Comparison of ENCODE assay signal across 19 cellular contexts in genomic region chr1:224622831-224623230, GRCh38. TPM values are rescaled to one million over a fixed set of nuclear protein-coding genes. Genes with fewer than 3 reads are reported as not detected.
A peak's percentile ranks its signal among the peaks of the same experiment; 100 is the strongest.
DNase-seq lines count a peak whose midpoint lies in the region; ATAC-seq and TF ChIP-seq lines count a peak whose summit lies in the region.
"Had no signal": no experiment of that assay in that cellular context is flagged by ENCODE, and none has a peak within 500 bp of the region (broad histone marks: within the 10 kb centered on the region; RNA-seq: fewer than 3 reads in every experiment).

No MANE protein-coding gene starts in this region.

- H3K27ac ChIP-seq in BLaER1 (no peak overlapping the region), DND-41 (ENCODE audit: low read length) (peak overlapping the region; percentile 88), fibroblast of lung (ENCODE audit: insufficient read depth, low read length) (peak overlapping the region; percentile 84)
- H3K27ac ChIP-seq: foreskin keratinocyte, left lung, parathyroid adenoma had no signal

- no peak overlapping the region for H3K4me3 ChIP-seq in BLaER1
- H3K4me3 ChIP-seq in DND-41 (ENCODE audit: low read depth in 1 of 2, low read length in 2 of 2) = no peak overlapping the region
- H3K4me3 ChIP-seq in fibroblast of lung (replicated peaks in 1 of 4; ENCODE audit: control extremely low read depth in 1 of 4, insufficient read depth in 1 of 4, low read depth in 3 of 4, low read length in 4 of 4) = no peak overlapping the region
- H3K4me3 ChIP-seq: left lung, skin epidermis had no signal

- H3K4me1 ChIP-seq in BLaER1 = peaks cover 40% of the 10 kb centered on the region
- peaks cover 66% of the 10 kb centered on the region for H3K4me1 ChIP-seq in DND-41 (ENCODE audit: insufficient read depth, low read length)
- H3K4me1 ChIP-seq in fibroblast of lung (ENCODE audit: control insufficient read depth, extremely low read depth, insufficient read depth, low read length) = peaks cover 34% of the 10 kb centered on the region
- H3K4me1 ChIP-seq: foreskin keratinocyte, left lung, parathyroid adenoma had no signal

- H3K9ac ChIP-seq in BLaER1 (no peak overlapping the region), DND-41 (ENCODE audit: low read depth, low read length) (peak overlapping the region; percentile 39), fibroblast of lung (ENCODE audit: insufficient read depth, low read length) (peak overlapping the region; percentile 9)
- H3K9ac ChIP-seq: parathyroid adenoma had no signal

- DNase-seq in DND-41 = no peak
- DNase-seq in T-helper 17 cell = no peak
- DNase-seq in fibroblast of lung (ENCODE audit: low read depth in 2 of 2) = no peak
- DNase-seq in SHP77 treated with DMSO at 0.1 percent for 48 hours (lab: John Stamatoyannopoulos, UW) = no peak
- no peak for DNase-seq in CD1c-positive myeloid dendritic cell (ENCODE audit: extremely low spot score)
- DNase-seq: activated CD4-positive, alpha-beta T cell treated with anti-CD3 and anti-CD28 coated beads for 48 hours; activated effector memory CD4-positive, alpha-beta T cell treated with Interleukin-2 at 50 U/mL for 16 hours; AML-193; amygdala; DMS79 treated with DMSO at 0.1 percent for 48 hours; foreskin keratinocyte; KG1; left lung; T-helper 9 cell had no signal

- peaks cover 28% of the 10 kb centered on the region for H3K27me3 Mint-ChIP-seq in T-helper 17 cell

- peaks cover 58% of the 10 kb centered on the region for H3K79me2 ChIP-seq in DND-41 (ENCODE audit: insufficient read depth, low read length)
- peaks cover 68% of the 10 kb centered on the region for H3K79me2 ChIP-seq in fibroblast of lung (ENCODE audit: control insufficient read depth, insufficient read depth, low read length)
- H3K79me2 ChIP-seq: parathyroid adenoma had no signal

- peak overlapping the region; percentile 79 for H3K4me2 ChIP-seq in BLaER1
- peak overlapping the region; percentile 65 for H3K4me2 ChIP-seq in DND-41 (ENCODE audit: insufficient read depth, low read length)
- peak overlapping the region; percentile 41 for H3K4me2 ChIP-seq in fibroblast of lung (ENCODE audit: extremely low read depth, insufficient read depth, low read length)

- H3K36me3 Mint-ChIP-seq in T-helper 17 cell (ENCODE audit: low read depth) = peaks cover 6% of the 10 kb centered on the region

- H3K4me1 Mint-ChIP-seq in T-helper 17 cell = peaks cover 36% of the 10 kb centered on the region

- TF ChIP-seq CTCF in DND-41 (IDR thresholded peaks at IDR 0.05; ENCODE audit: borderline replicate concordance, extremely low read depth, low read length, poor library complexity, severe bottlenecking) (no peak), fibroblast of lung (conservative IDR thresholded peaks at IDR 0.05 in 1 of 2, IDR thresholded peaks at IDR 0.05 in 1 of 2; ENCODE audit: low read depth in 1 of 2, low read length in 2 of 2) (no peak)

- ATAC-seq in DND-41 (ENCODE audit: insufficient read depth, low read depth) = no peak
- no peak for ATAC-seq in T-helper 17 cell
- ATAC-seq in GM18873 (IDR thresholded peaks at IDR 0.05; ENCODE audit: low FRiP score, unreplicated experiment) = no peak
- ATAC-seq in HG03469 (IDR thresholded peaks at IDR 0.05; ENCODE audit: unreplicated experiment) = no peak
- ATAC-seq: left lung had no signal

- peaks cover 18% of the 10 kb centered on the region for H3K9me3 ChIP-seq in BLaER1
- peaks cover 4% of the 10 kb centered on the region for H3K9me3 ChIP-seq in DND-41 (ENCODE audit: insufficient read depth, low read length, severe bottlenecking)
- H3K9me3 ChIP-seq in T-helper 17 cell (ENCODE audit: control insufficient read depth, low read length, poor library complexity, severe bottlenecking) = no peaks in the 10 kb centered on the region
- H3K9me3 ChIP-seq in fibroblast of lung (ENCODE audit: control insufficient read depth, insufficient read depth, low read depth, low read length) = no peaks in the 10 kb centered on the region
- H3K9me3 ChIP-seq: left lung had no signal

- H3K27me3 ChIP-seq in BLaER1 = peaks cover 23% of the 10 kb centered on the region
- H3K27me3 ChIP-seq in DND-41 (ENCODE audit: insufficient read depth, low read length, poor library complexity) = peaks cover 2% of the 10 kb centered on the region
- no peaks in the 10 kb centered on the region for H3K27me3 ChIP-seq in fibroblast of lung (ENCODE audit: control insufficient read depth, insufficient read depth, low read length)

- H4K20me1 ChIP-seq in BLaER1 (no peaks in the 10 kb centered on the region), DND-41 (ENCODE audit: insufficient read depth, low read length) (peaks cover 21% of the 10 kb centered on the region), fibroblast of lung (ENCODE audit: control insufficient read depth, extremely low read depth, insufficient read depth, low read length) (no peaks in the 10 kb centered on the region)

- H3K27ac Mint-ChIP-seq in T-helper 17 cell = peak overlapping the region; percentile 98

- H2AFZ ChIP-seq in DND-41 (ENCODE audit: low read depth, low read length) (no peak overlapping the region), fibroblast of lung (ENCODE audit: low read length) (no peak overlapping the region)
- H2AFZ ChIP-seq: parathyroid adenoma had no signal

- peak overlapping the region; percentile 87 for H3K4me3 Mint-ChIP-seq in T-helper 17 cell

- H3K36me3 ChIP-seq in BLaER1 (no peaks in the 10 kb centered on the region), DND-41 (ENCODE audit: insufficient read depth, low read length) (peaks cover 17% of the 10 kb centered on the region), fibroblast of lung (ENCODE audit: control insufficient read depth, insufficient read depth, low read length) (peaks cover 4% of the 10 kb centered on the region)
- H3K36me3 ChIP-seq: left lung had no signal

RNA-seq across cellular contexts. Expression of gene CNIH3, which starts 6.7 kb away (rescaled TPM):
- total RNA-seq in T-helper 17 cell = 1 to 10 TPM; 1.4 to 2.8 TPM
- 15.7 and 28.1 TPM in 2 replicates for total RNA-seq in fibroblast of lung
- polyA plus RNA-seq in fibroblast of lung = 3.7 and 19.7 TPM in 2 replicates
- polyA plus RNA-seq in fibroblast of lung (2012) = 4.8 and 22.8 TPM in 2 replicates
- 1.5 and 41.6 TPM in 2 replicates for polyA minus RNA-seq in fibroblast of lung (ENCODE audit: low replicate concordance)
